Comparison of ENCODE assay signal across 19 cellular contexts in genomic region chr14:55845963-55846851, GRCh38.
A peak's percentile ranks its signal among the peaks of the same experiment; 100 is the strongest.
DNase-seq lines count a peak whose midpoint lies in the region; ATAC-seq and TF ChIP-seq lines count a peak whose summit lies in the region.
"Had no signal": no experiment of that assay in that cellular context is flagged by ENCODE, and none has a peak within 500 bp of the region (broad histone marks: within the 10 kb centered on the region; RNA-seq: fewer than 3 reads in every experiment).

No MANE protein-coding gene starts in this region.

- H3K27me3 ChIP-seq in subcutaneous abdominal adipose tissue (ENCODE audit: control insufficient read depth in 5 of 5, insufficient read depth in 4 of 5, low read length in 5 of 5): no peaks in the 10 kb centered on the region
- H3K27me3 ChIP-seq: MG63, suprapubic skin, uterus had no signal

- peaks cover 0 to 8% (median 4%) of the 10 kb centered on the region in 5 donors for H3K9me3 ChIP-seq in subcutaneous abdominal adipose tissue (ENCODE audit: control insufficient read depth in 5 of 5, low read length in 5 of 5)
- H3K9me3 ChIP-seq: MG63, suprapubic skin, uterus had no signal

- no peak overlapping the region for H3K9ac ChIP-seq in subcutaneous abdominal adipose tissue (ENCODE audit: low read length in 5 of 5)

- in situ Hi-C loops in GM13977 (cut with MboI; ENCODE audit: low pct_unique_long_range_greater_than_20kb, low sequenced_read_pairs, unreplicated experiment): no loop called here

- TF ChIP-seq CTCF in fibroblast of the aortic adventitia (IDR thresholded peaks at IDR 0.05; ENCODE audit: insufficient read depth, low read length) (no peak), GM13977 (IDR thresholded peaks at IDR 0.05; ENCODE audit: extremely low read depth, insufficient read depth, missing control alignments) (no peak)

- no peak overlapping the region for H3K4me3 ChIP-seq in fibroblast of the aortic adventitia (ENCODE audit: low read depth, low read length)
- H3K4me3 ChIP-seq in subcutaneous abdominal adipose tissue (ENCODE audit: low read depth in 1 of 5, low read length in 5 of 5): no peak overlapping the region
- H3K4me3 ChIP-seq: MG63, suprapubic skin, uterus had no signal

- peaks cover 2 to 20% (median 14%) of the 10 kb centered on the region in 5 donors for H3K4me1 ChIP-seq in subcutaneous abdominal adipose tissue (ENCODE audit: control insufficient read depth in 5 of 5, insufficient read depth in 5 of 5, low read length in 5 of 5)
- H3K4me1 ChIP-seq: uterus had no signal

- intact Hi-C loops in left cardiac atrium (cut with DNase I) (no loop called here), cardiac septum (cut with DNase I) (loop anchor here (5.0 kb wide), 1 partner anchor 491 kb away; no protein-coding TSS in a partner anchor)

- peak overlapping the region; percentile 21 for H3K27ac ChIP-seq in subcutaneous abdominal adipose tissue (ENCODE audit: low read depth, low read length)
- H3K27ac ChIP-seq: suprapubic skin, uterus had no signal

- H3K36me3 ChIP-seq in subcutaneous abdominal adipose tissue (ENCODE audit: control insufficient read depth in 5 of 5, insufficient read depth in 5 of 5, low read length in 5 of 5): no peaks in the 10 kb centered on the region
- H3K36me3 ChIP-seq: MG63, suprapubic skin, uterus had no signal

- no peak for DNase-seq in left cardiac atrium
- no peak for DNase-seq in cardiac septum (ENCODE audit: low spot score)
- DNase-seq in RKO (ENCODE audit: low spot score): peak; percentile 37
- DNase-seq in fibroblast of the aortic adventitia (ENCODE audit: low read depth): peak; percentile 16
- DNase-seq in GM13977 (ENCODE audit: low spot score): no peak
- no peak for DNase-seq in SHP77 (lab: John Stamatoyannopoulos, UW)
- no peak for DNase-seq in stimulated activated CD4-positive, alpha-beta T cell treated with anti-CD3 and anti-CD28 coated beads, Interleukin-2, amount 100 ng/mL, for 48 hours
- DNase-seq: ACHN; activated CD4-positive, alpha-beta T cell treated with anti-CD3 and anti-CD28 coated beads, Interleukin-2, amount 10 ng/mL, durations not matched to agents 24 days and 14 days; activated naive CD4-positive, alpha-beta T cell treated with anti-CD3 and anti-CD28 coated beads, Interleukin-2, amount 50 U/mL, for 16 hours; kidney glomerular epithelial cell; NCI-H1436; NCI-H510A; NK-92 treated with Interleukin-12 subunit alpha and Interleukin-12 subunit beta, amount 100 ng/mL, for 24 hours had no signal

- ATAC-seq in left cardiac atrium: peak; percentile 17 to 31
- ATAC-seq: stimulated activated memory B cell treated with anti-CD40 and anti-IgM and Interleukin-4, amounts not matched to agents 10 μg/mL and 1 μg/mL and 100 μg/mL, for 72 hours had no signal

Comparison
In these comparisons a context has a peak if more than half of its experiments do, and no peak if none do; other contexts are left out.
1. DNase-seq: peak in RKO (single experiment) and fibroblast of the aortic adventitia (single experiment); none in left cardiac atrium (single experiment), cardiac septum (single experiment), GM13977 (single experiment), SHP77 (0 of 2) and stimulated activated CD4-positive, alpha-beta T cell treated with anti-CD3 and anti-CD28 coated beads, Interleukin-2, amount 100 ng/mL, for 48 hours (0 of 2).